ENCODE assay signal across 21 cellular contexts in genomic region chr10:6743291-6743849, GRCh38.
"Had no signal": no experiment of that assay in that cellular context is flagged by ENCODE, and none has a peak within 500 bp of the region (broad histone marks: within the 10 kb centered on the region; RNA-seq: fewer than 3 reads in every experiment).

No MANE protein-coding gene starts in this region.

- DNase-seq: activated CD4-positive, alpha-beta T cell treated with anti-CD3 and anti-CD28 coated beads for 36 hours; activated CD4-positive, alpha-beta T cell treated with anti-CD3 and anti-CD28 coated beads, Interleukin-2, amount 50 U/mL, for 48 hours; activated CD8-positive, alpha-beta memory T cell treated with anti-CD3 and anti-CD28 coated beads, Interleukin-2, amount 50 U/mL, for 48 hours; activated naive CD4-positive, alpha-beta T cell; activated T-cell treated with anti-CD3 and anti-CD28 coated beads, Interleukin-2, amount 50 U/mL, for 4 hours; adrenal gland; colonic mucosa; erythroblast; foreskin keratinocyte; kidney; midbrain; natural killer cell; stimulated activated CD4-positive, alpha-beta T cell treated with anti-CD3 and anti-CD28 coated beads, Interleukin-4, amount 100 ng/mL, for 24 hours; stimulated activated naive CD4-positive, alpha-beta T cell treated with Interleukin-2 at 50 U/mL for 16 hours; T-helper 2 cell had no signal

- H3K4me3 ChIP-seq: adrenal gland, colonic mucosa, lung had no signal

- H3K4me1 ChIP-seq: colonic mucosa had no signal

- H3K4me3 Mint-ChIP-seq: activated CD4-positive, alpha-beta T cell treated with anti-CD3 and anti-CD28 coated beads for 36 hours; activated naive CD8-positive, alpha-beta T cell; activated T-cell treated with anti-CD3 and anti-CD28 coated beads, Interleukin-2, amount 50 U/mL, for 4 hours; central memory CD8-positive, alpha-beta T cell; natural killer cell had no signal

- H3K27me3 ChIP-seq: adrenal gland, colonic mucosa, foreskin keratinocyte had no signal

- H3K27me3 Mint-ChIP-seq: progenitor cell of endocrine pancreas had no signal

- H3K36me3 Mint-ChIP-seq: activated naive CD8-positive, alpha-beta T cell; natural killer cell had no signal

- H3K4me1 Mint-ChIP-seq: activated CD4-positive, alpha-beta T cell treated with anti-CD3 and anti-CD28 coated beads for 36 hours; central memory CD8-positive, alpha-beta T cell; natural killer cell had no signal

- H3K27ac ChIP-seq: adrenal gland, colonic mucosa, foreskin keratinocyte had no signal

- FAIRE-seq: astrocyte, kidney had no signal

- H3K36me3 ChIP-seq: adrenal gland, colonic mucosa had no signal

- H3K27ac Mint-ChIP-seq: activated CD4-positive, alpha-beta T cell treated with anti-CD3 and anti-CD28 coated beads for 36 hours; activated naive CD8-positive, alpha-beta T cell; activated T-helper 2 cell treated with anti-CD3 and anti-CD28 coated beads, Interferon-gamma antibody, Interleukin-2, Interleukin-4, amounts not matched to agents 10 μg/mL and 5 μg/mL and 100 μg/mL, durations not matched to agents 14 hours and 24 hours and 36 hours; natural killer cell; progenitor cell of endocrine pancreas had no signal

- H3K9me3 ChIP-seq: adrenal gland, colonic mucosa had no signal

- H3K9me3 Mint-ChIP-seq: activated T-cell treated with anti-CD3 and anti-CD28 coated beads, Interleukin-2, amount 50 U/mL, for 4 hours; activated T-helper 2 cell treated with anti-CD3 and anti-CD28 coated beads, Interferon-gamma antibody, Interleukin-2, Interleukin-4, amounts not matched to agents 10 μg/mL and 5 μg/mL and 100 μg/mL, durations not matched to agents 14 hours and 24 hours and 36 hours; central memory CD8-positive, alpha-beta T cell; natural killer cell had no signal
